In the genomic region with DNA sequence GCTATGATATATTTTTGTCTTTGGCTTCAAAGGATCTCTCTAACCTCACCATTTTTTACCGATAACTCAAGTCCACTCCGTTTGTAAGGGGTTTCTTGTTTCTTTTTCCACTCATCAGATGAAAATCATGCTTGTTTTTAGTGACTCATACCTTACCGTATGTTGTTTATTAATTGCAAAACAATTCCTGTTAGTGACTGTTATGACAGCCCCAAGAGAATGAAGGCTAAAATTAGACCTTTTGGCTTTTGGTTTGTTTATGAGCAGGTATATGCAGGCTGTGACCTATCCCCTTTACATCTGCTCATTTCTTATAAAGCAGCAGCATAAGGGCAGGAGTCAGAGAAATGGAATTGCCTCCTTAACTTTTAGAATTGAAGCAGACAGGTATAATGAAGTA, we compare ENCODE assay signal across 13 cellular contexts.
A peak's percentile ranks its signal among the peaks of the same experiment; 100 is the strongest.
DNase-seq lines count a peak whose midpoint lies in the region; ATAC-seq and TF ChIP-seq lines count a peak whose summit lies in the region.
"Had no signal": no experiment of that assay in that cellular context is flagged by ENCODE, and none has a peak within 500 bp of the region (broad histone marks: within the 10 kb centered on the region; RNA-seq: fewer than 3 reads in every experiment).

No MANE protein-coding gene starts in this region.

- no peaks in the 10 kb centered on the region for H4K20me1 ChIP-seq in Karpas-422 (ENCODE audit: insufficient read depth, low read depth, low read length)

- CTCF ChIA-PET in AG04450 (lab: Charles Lee) = no interaction called here

- H3K79me2 ChIP-seq in Karpas-422 (ENCODE audit: low read length) = no peaks in the 10 kb centered on the region

- H3K9me2 ChIP-seq in Karpas-422 (replicated peaks; ENCODE audit: insufficient read depth, low read length) = no peaks in the 10 kb centered on the region

- TF ChIP-seq CTCF in AG04450 (IDR thresholded peaks at IDR 0.05; ENCODE audit: low read depth, low read length) (no peak), choroid plexus epithelial cell (conservative IDR thresholded peaks at IDR 0.05; ENCODE audit: low read depth, low read length) (no peak)

- H3K9me3 ChIP-seq in AG04450 (ENCODE audit: control insufficient read depth, insufficient read depth, low read length) = peaks cover 6% of the 10 kb centered on the region; the same call in 1 of the 2 replicates
- H3K9me3 ChIP-seq in Karpas-422 (ENCODE audit: low read length) = no peaks in the 10 kb centered on the region

- H3K4me3 ChIP-seq in AG04450 (ENCODE audit: low read depth, low read length) (no peak overlapping the region), choroid plexus epithelial cell (ENCODE audit: low read depth, low read length) (no peak overlapping the region), Karpas-422 (ENCODE audit: low read length) (no peak overlapping the region)
- H3K4me3 ChIP-seq: dorsolateral prefrontal cortex, left lung had no signal

- H3K27me3 ChIP-seq in AG04450 (ENCODE audit: control insufficient read depth, insufficient read depth, low read length) (no peaks in the 10 kb centered on the region), Karpas-422 (ENCODE audit: low read length) (no peaks in the 10 kb centered on the region)
- H3K27me3 ChIP-seq: dorsolateral prefrontal cortex, left lung had no signal

- no peak overlapping the region for H3K27ac Mint-ChIP-seq in immature natural killer cell
- H3K27ac Mint-ChIP-seq: stimulated activated naive B cell treated with anti-CD40 and anti-IgM and Interleukin-4, amounts not matched to agents 10 μg/mL and 1 μg/mL and 100 μg/mL, for 72 hours had no signal

- no peak overlapping the region for H3K4me2 ChIP-seq in Karpas-422 (ENCODE audit: low read depth, low read length, poor library complexity, severe bottlenecking)

- DNase-seq in AG04450 (ENCODE audit: low read depth, low spot score) = peak; percentile 67
- DNase-seq in choroid plexus epithelial cell (ENCODE audit: low read depth) = peak; percentile 88
- DNase-seq in foreskin melanocyte = no peak
- no peak for DNase-seq in immature natural killer cell
- DNase-seq in Karpas-422 = no peak
- DNase-seq: CD4-positive, CD25-positive, alpha-beta regulatory T cell; dorsolateral prefrontal cortex; left lung; stimulated activated naive B cell treated with anti-CD40 and anti-IgM and Interleukin-4, amounts not matched to agents 10 μg/mL and 1 μg/mL and 100 μg/mL, for 72 hours had no signal

- H3K4me3 Mint-ChIP-seq in immature natural killer cell = no peak overlapping the region
- H3K4me3 Mint-ChIP-seq: CD4-positive, CD25-positive, alpha-beta regulatory T cell; stimulated activated naive B cell treated with anti-CD40 and anti-IgM and Interleukin-4, amounts not matched to agents 10 μg/mL and 1 μg/mL and 100 μg/mL, for 72 hours had no signal

- H3K27ac ChIP-seq in AG04450 (ENCODE audit: low read depth, low read length) (peak overlapping the region; percentile 41), Karpas-422 (ENCODE audit: low read length) (no peak overlapping the region)
- H3K27ac ChIP-seq: dorsolateral prefrontal cortex, left lung had no signal

- H3K27me3 Mint-ChIP-seq in immature natural killer cell (ENCODE audit: low read depth in 3 of 3) = peaks cover 0 to 3% (median 2%) of the 10 kb centered on the region in 3 donors
- H3K27me3 Mint-ChIP-seq: CD4-positive, CD25-positive, alpha-beta regulatory T cell; stimulated activated naive B cell treated with anti-CD40 and anti-IgM and Interleukin-4, amounts not matched to agents 10 μg/mL and 1 μg/mL and 100 μg/mL, for 72 hours had no signal

- H3K36me3 Mint-ChIP-seq in immature natural killer cell = peaks cover 0 to 4% (median 4%) of the 10 kb centered on the region in 3 donors
- H3K36me3 Mint-ChIP-seq: CD4-positive, CD25-positive, alpha-beta regulatory T cell had no signal

- H3K9me3 Mint-ChIP-seq in immature natural killer cell = peaks cover 14 to 56% (median 25%) of the 10 kb centered on the region in 6 donors

- ATAC-seq in GM19328 (IDR thresholded peaks at IDR 0.05; ENCODE audit: unreplicated experiment) (peak; percentile 75), HG03175 (IDR thresholded peaks at IDR 0.05; ENCODE audit: unreplicated experiment) (peak; percentile 50), HG02970 (IDR thresholded peaks at IDR 0.05; ENCODE audit: low FRiP score, unreplicated experiment) (no peak)
- ATAC-seq: left lung; sciatic nerve; stimulated activated naive B cell treated with anti-CD40 and anti-IgM and Interleukin-4, amounts not matched to agents 10 μg/mL and 1 μg/mL and 100 μg/mL, for 72 hours had no signal

- POLR2A ChIA-PET in AG04450 (lab: Yijun Ruan, JAX) = no interaction called here

- H2AFZ ChIP-seq in Karpas-422 (ENCODE audit: low read length) = no peak overlapping the region

- H3K9ac ChIP-seq in Karpas-422 (ENCODE audit: low read length) = no peak overlapping the region

- no peaks in the 10 kb centered on the region for H3K4me1 Mint-ChIP-seq in immature natural killer cell
- H3K4me1 Mint-ChIP-seq: stimulated activated naive B cell treated with anti-CD40 and anti-IgM and Interleukin-4, amounts not matched to agents 10 μg/mL and 1 μg/mL and 100 μg/mL, for 72 hours had no signal

- no peaks in the 10 kb centered on the region for H3K4me1 ChIP-seq in Karpas-422 (ENCODE audit: low read length)
- H3K4me1 ChIP-seq: left lung had no signal

- H3K36me3 ChIP-seq in Karpas-422 (ENCODE audit: insufficient read depth, low read length) = no peaks in the 10 kb centered on the region
- H3K36me3 ChIP-seq: left lung had no signal

Comparison
In these comparisons a context has a peak if more than half of its experiments do, and no peak if none do; other contexts are left out.
1. DNase-seq: peak in AG04450 (single experiment) and choroid plexus epithelial cell (single experiment); none in foreskin melanocyte (single experiment), immature natural killer cell (0 of 3) and Karpas-422 (single experiment).